1 cellular context compared by ENCODE assay signal in genomic region chr7:123729217-123729578, GRCh38.
TF ChIP-seq lines count a peak whose summit lies in the region.

No MANE protein-coding gene starts in this region.

TF ChIP-seq in K562, 482 proteins besides CTCF, POLR2A, EP300 and RAD21 (continued from another document):
- 0 out of 2 replicates have a peak, but pooled peaks have one; percentile 4 for TF ChIP-seq CUX1 (CRISPR knock-in tag; IDR thresholded peaks at IDR 0.05)
- TF ChIP-seq BCOR (IDR thresholded peaks at IDR 0.05) = no peak
- TF ChIP-seq GATAD2B (IDR thresholded peaks at IDR 0.05; ENCODE audit: borderline replicate concordance) = 0 out of 2 replicates have a peak, but pooled peaks have one; percentile 51
- no peak for TF ChIP-seq CEBPG (CRISPR knock-in tag; IDR thresholded peaks at IDR 0.05)
- TF ChIP-seq CEBPG (tag; conservative IDR thresholded peaks at IDR 0.05 in 1 of 2, IDR thresholded peaks at IDR 0.05 in 1 of 2) = peak; percentile 68 to 69
- TF ChIP-seq ZEB2 (IDR thresholded peaks at IDR 0.05) = no peak
- TF ChIP-seq, protein P1, sequence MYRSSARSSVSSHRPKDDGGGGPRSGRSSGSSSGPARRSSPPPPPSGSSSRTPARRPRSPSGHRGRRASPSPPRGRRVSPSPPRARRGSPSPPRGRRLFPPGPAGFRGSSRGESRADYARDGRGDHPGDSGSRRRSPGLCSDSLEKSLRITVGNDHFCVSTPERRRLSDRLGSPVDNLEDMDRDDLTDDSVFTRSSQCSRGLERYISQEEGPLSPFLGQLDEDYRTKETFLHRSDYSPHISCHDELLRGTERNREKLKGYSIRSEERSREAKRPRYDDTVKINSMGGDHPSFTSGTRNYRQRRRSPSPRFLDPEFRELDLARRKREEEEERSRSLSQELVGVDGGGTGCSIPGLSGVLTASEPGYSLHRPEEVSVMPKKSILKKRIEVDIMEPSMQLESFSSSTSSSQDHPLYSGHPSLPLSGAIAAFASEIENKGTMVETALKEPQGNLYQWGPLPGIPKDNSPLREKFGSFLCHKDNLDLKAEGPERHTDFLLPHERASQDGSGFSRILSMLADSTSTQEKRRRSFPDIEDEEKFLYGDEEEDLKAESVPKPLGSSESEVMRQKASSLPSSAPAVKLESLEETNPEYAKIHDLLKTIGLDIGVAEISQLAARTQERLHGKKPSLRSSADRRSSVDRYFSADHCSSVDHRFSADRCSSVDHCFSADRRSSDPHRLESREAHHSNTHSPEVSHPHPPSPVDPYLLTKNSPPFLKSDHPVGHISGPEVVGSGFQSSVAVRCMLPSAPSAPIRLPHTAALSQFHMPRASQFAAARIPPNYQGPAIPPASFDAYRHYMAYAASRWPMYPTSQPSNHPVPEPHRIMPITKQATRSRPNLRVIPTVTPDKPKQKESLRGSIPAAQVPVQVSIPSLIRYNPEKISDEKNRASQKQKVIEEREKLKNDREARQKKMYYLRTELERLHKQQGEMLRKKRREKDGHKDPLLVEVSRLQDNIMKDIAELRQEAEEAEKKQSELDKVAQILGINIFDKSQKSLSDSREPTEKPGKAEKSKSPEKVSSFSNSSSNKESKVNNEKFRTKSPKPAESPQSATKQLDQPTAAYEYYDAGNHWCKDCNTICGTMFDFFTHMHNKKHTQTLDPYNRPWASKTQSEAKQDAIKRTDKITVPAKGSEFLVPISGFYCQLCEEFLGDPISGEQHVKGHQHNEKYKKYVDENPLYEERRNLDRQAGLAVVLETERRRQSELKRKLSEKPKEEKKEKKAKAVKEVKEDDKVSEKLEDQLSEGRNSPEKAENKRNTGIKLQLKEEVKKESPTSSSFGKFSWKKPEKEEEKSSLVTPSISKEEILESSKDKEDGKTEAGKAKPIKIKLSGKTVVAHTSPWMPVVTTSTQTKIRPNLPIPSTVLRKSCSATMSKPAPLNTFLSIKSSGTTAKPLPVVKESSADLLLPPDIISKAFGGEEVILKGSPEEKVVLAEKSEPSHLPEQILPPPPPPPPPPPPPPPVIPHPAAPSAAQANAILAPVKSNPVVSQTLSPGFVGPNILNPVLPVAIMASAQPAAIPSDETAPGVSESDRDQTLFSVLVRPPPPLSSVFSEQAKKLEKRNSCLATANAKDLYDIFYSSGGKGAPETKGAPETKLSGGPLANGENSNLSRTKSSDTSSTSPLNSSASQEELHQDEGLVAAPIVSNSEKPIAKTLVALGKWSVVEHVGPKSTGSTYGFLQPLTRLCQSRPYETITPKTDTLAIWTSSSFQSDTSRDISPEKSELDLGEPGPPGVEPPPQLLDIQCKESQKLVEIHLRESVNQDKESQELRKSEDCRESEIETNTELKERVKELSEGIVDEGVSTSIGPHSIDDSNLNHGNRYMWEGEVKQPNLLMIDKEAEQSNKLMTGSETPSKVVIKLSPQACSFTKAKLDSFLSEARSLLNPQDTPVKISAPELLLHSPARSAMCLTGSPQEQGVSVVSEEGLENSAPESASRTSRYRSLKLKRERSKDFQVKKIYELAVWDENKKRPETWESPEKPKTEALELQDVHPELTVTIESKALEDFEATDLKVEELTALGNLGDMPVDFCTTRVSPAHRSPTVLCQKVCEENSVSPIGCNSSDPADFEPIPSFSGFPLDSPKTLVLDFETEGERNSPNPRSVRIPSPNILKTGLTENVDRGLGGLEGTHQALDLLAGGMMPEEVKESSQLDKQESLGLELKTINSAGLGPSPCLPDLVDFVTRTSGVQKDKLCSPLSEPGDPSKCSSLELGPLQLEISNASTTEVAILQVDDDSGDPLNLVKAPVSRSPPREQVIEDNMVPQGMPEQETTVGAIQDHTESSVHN (IDR thresholded peaks at IDR 0.05; ENCODE audit: borderline replicate concordance in 1 of 2, low read depth in 1 of 2) = 0 out of 4 replicates have a peak, but pooled peaks of 1 of the 2 experiments have one; percentile 65
- TF ChIP-seq RFX1 (IDR thresholded peaks at IDR 0.05) = 0 out of 2 replicates have a peak, but pooled peaks have one; percentile 20
- TF ChIP-seq CEBPB (tag; IDR thresholded peaks at IDR 0.05) = peak; percentile 85
